In the genomic region with DNA sequence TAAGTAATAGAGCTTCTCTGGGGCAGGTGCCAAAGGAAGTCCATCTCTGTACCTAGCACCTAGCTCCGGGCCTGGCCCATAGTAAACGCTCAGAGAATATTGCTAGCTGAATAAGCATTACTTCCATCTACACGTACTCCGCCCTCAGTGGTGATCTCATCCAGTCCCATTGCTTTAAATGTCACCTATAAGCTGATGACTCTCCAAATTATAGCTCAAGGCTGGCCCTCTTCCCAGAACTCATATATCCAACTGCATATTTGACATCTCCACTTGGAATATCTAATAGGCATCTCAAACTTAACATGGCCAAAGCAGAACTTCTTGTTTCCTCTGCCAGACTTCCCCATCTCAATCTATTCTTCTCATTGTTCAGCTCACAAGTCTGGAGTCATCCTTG, we compare ENCODE assay signal across 1 cellular context.
TF ChIP-seq lines count a peak whose summit lies in the region.

No MANE protein-coding gene starts in this region.

TF ChIP-seq in K562, 482 proteins besides CTCF, POLR2A, EP300 and RAD21 (continued from another document and continues in another):
- TF ChIP-seq ZNF318 (IDR thresholded peaks at IDR 0.05; ENCODE audit: borderline replicate concordance in 1 of 2, low read depth in 1 of 2) (no peak), KLF1 (tag; IDR thresholded peaks at IDR 0.05) (no peak), SUPT5H (IDR thresholded peaks at IDR 0.05) (no peak), ARHGAP35 (IDR thresholded peaks at IDR 0.05; ENCODE audit: partially characterized antibody) (no peak), PHB2 (IDR thresholded peaks at IDR 0.05; ENCODE audit: low read depth) (no peak), POLR2H (tag; IDR thresholded peaks at IDR 0.05; ENCODE audit: low read depth) (no peak), MEF2A (IDR thresholded peaks at IDR 0.05; ENCODE audit: control insufficient read depth, low read depth, low read length) (no peak), HNRNPH1 (optimal IDR thresholded peaks at IDR 0.05; ENCODE audit: low read depth, low read length) (no peak), NFYB (IDR thresholded peaks at IDR 0.05; ENCODE audit: extremely low read depth, insufficient read length) (no peak), SOX6 (IDR thresholded peaks at IDR 0.05) (peak; percentile 12; the same call in 1 of the 2 replicates), CREBBP (IDR thresholded peaks at IDR 0.05; ENCODE audit: low read depth, low read length) (no peak), RFX5 (IDR thresholded peaks at IDR 0.05; ENCODE audit: low read depth, low read length) (no peak), ZNF444 (CRISPR knock-in tag; IDR thresholded peaks at IDR 0.05) (no peak), ZFP30 (CRISPR knock-in tag; IDR thresholded peaks at IDR 0.05; ENCODE audit: borderline replicate concordance) (no peak), ZNF133 (CRISPR knock-in tag; IDR thresholded peaks at IDR 0.05) (no peak), VEZF1 (CRISPR knock-in tag; IDR thresholded peaks at IDR 0.05) (no peak), ZNF589 (CRISPR knock-in tag; IDR thresholded peaks at IDR 0.05; ENCODE audit: low read depth) (no peak), CCNT2 (IDR thresholded peaks at IDR 0.05; ENCODE audit: borderline replicate concordance, extremely low read depth, insufficient read length, low read depth, low read length) (no peak), ZNF449 (CRISPR knock-in tag; IDR thresholded peaks at IDR 0.05) (no peak), ELF1 (tag; IDR thresholded peaks at IDR 0.05) (no peak), ZNF695 (CRISPR knock-in tag; IDR thresholded peaks at IDR 0.05) (no peak), KDM1A (IDR thresholded peaks at IDR 0.05) (no peak), ATF7 (IDR thresholded peaks at IDR 0.05) (peak; percentile 67), XRCC4 (IDR thresholded peaks at IDR 0.05; ENCODE audit: extremely low read depth, insufficient read depth, insufficient read length) (no peak), NFE2L1 (tag; IDR thresholded peaks at IDR 0.05; ENCODE audit: borderline replicate concordance, low read depth) (no peak), PCBP2 (IDR thresholded peaks at IDR 0.05; ENCODE audit: low read depth, low read length, poor library complexity, severe bottlenecking) (no peak), RBM14 (IDR thresholded peaks at IDR 0.05; ENCODE audit: borderline replicate concordance, insufficient read depth, low read depth, low read length) (no peak), PKNOX1 (IDR thresholded peaks at IDR 0.05) (peak; percentile 35; the same call in 1 of the 2 replicates), CHD2 (IDR thresholded peaks at IDR 0.05; ENCODE audit: low read depth, low read length) (no peak), MIER1 (IDR thresholded peaks at IDR 0.05; ENCODE audit: low read depth) (no peak), CBFB (CRISPR knock-in tag; IDR thresholded peaks at IDR 0.05) (no peak), TAF15 (IDR thresholded peaks at IDR 0.05; ENCODE audit: low read depth, low read length) (no peak), ARID1B (IDR thresholded peaks at IDR 0.05) (no peak), SREBF2 (CRISPR knock-in tag; IDR thresholded peaks at IDR 0.05) (no peak), ZNF766 (CRISPR knock-in tag; conservative IDR thresholded peaks at IDR 0.05) (no peak), SRSF9 (IDR thresholded peaks at IDR 0.05; ENCODE audit: borderline replicate concordance, low read depth, low read length) (no peak)
- TF ChIP-seq, protein P1, sequence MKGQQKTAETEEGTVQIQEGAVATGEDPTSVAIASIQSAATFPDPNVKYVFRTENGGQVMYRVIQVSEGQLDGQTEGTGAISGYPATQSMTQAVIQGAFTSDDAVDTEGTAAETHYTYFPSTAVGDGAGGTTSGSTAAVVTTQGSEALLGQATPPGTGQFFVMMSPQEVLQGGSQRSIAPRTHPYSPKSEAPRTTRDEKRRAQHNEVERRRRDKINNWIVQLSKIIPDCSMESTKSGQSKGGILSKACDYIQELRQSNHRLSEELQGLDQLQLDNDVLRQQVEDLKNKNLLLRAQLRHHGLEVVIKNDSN (CRISPR knock-in tag; IDR thresholded peaks at IDR 0.05), result no peak
- TF ChIP-seq, protein P2, sequence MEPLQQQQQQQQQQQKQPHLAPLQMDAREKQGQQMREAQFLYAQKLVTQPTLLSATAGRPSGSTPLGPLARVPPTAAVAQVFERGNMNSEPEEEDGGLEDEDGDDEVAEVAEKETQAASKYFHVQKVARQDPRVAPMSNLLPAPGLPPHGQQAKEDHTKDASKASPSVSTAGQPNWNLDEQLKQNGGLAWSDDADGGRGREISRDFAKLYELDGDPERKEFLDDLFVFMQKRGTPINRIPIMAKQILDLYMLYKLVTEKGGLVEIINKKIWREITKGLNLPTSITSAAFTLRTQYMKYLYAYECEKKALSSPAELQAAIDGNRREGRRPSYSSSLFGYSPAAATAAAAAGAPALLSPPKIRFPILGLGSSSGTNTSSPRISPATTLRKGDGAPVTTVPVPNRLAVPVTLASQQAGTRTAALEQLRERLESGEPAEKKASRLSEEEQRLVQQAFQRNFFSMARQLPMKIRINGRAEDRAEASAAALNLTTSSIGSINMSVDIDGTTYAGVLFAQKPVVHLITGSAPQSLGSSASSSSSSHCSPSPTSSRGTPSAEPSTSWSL (CRISPR knock-in tag; IDR thresholded peaks at IDR 0.05; ENCODE audit: borderline replicate concordance), result no peak
- TF ChIP-seq, protein P3, sequence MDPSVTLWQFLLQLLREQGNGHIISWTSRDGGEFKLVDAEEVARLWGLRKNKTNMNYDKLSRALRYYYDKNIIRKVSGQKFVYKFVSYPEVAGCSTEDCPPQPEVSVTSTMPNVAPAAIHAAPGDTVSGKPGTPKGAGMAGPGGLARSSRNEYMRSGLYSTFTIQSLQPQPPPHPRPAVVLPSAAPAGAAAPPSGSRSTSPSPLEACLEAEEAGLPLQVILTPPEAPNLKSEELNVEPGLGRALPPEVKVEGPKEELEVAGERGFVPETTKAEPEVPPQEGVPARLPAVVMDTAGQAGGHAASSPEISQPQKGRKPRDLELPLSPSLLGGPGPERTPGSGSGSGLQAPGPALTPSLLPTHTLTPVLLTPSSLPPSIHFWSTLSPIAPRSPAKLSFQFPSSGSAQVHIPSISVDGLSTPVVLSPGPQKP (CRISPR knock-in tag; IDR thresholded peaks at IDR 0.05), result no peak
- TF ChIP-seq, protein P4, sequence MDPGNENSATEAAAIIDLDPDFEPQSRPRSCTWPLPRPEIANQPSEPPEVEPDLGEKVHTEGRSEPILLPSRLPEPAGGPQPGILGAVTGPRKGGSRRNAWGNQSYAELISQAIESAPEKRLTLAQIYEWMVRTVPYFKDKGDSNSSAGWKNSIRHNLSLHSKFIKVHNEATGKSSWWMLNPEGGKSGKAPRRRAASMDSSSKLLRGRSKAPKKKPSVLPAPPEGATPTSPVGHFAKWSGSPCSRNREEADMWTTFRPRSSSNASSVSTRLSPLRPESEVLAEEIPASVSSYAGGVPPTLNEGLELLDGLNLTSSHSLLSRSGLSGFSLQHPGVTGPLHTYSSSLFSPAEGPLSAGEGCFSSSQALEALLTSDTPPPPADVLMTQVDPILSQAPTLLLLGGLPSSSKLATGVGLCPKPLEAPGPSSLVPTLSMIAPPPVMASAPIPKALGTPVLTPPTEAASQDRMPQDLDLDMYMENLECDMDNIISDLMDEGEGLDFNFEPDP (CRISPR knock-in tag; IDR thresholded peaks at IDR 0.05), result no peak
- TF ChIP-seq, protein P5, sequence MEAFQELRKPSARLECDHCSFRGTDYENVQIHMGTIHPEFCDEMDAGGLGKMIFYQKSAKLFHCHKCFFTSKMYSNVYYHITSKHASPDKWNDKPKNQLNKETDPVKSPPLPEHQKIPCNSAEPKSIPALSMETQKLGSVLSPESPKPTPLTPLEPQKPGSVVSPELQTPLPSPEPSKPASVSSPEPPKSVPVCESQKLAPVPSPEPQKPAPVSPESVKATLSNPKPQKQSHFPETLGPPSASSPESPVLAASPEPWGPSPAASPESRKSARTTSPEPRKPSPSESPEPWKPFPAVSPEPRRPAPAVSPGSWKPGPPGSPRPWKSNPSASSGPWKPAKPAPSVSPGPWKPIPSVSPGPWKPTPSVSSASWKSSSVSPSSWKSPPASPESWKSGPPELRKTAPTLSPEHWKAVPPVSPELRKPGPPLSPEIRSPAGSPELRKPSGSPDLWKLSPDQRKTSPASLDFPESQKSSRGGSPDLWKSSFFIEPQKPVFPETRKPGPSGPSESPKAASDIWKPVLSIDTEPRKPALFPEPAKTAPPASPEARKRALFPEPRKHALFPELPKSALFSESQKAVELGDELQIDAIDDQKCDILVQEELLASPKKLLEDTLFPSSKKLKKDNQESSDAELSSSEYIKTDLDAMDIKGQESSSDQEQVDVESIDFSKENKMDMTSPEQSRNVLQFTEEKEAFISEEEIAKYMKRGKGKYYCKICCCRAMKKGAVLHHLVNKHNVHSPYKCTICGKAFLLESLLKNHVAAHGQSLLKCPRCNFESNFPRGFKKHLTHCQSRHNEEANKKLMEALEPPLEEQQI (IDR thresholded peaks at IDR 0.05), result no peak
